Comparison of ENCODE assay signal across 8 cellular contexts in the genomic region with DNA sequence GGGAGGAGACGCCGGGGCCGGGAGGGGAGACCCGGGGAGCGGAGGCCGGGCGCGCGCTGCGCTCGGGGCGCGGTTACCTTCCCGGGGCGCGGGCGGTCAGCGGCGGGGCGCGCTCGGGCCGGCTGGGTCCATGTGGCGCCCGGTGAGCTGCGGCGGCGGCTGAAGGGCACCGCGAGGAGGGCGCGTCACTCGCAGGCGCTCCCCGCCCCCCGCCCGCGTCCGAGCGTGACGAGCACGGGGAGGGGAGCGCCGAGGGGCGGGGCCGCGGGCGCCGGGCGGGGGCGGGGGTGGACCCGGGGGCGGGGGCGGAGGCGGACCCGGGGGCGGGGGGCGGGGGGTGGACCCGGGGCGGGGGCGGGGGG. TPM values are rescaled to one million over a fixed set of nuclear protein-coding genes. Genes with fewer than 3 reads are reported as not detected.
DNase-seq lines count a peak whose midpoint lies in the region; ATAC-seq and TF ChIP-seq lines count a peak whose summit lies in the region.

A gene (minus strand): TSS at position 161 of the 362 bp plus-strand sequence. CDS start 1,607 bp downstream, outside the sequence.

- H3K36me3 Mint-ChIP-seq in activated CD4-positive, alpha-beta T cell treated with anti-CD3 and anti-CD28 coated beads for 36 hours (ENCODE audit: low read depth) = no peaks in the 10 kb centered on the region

- POLR2A ChIA-PET in activated CD4-positive, alpha-beta T cell treated with anti-CD3 and anti-CD28 coated beads for 36 hours (lab: Charles Lee) = no interaction called here

- H3K27me3 ChIP-seq in esophagus squamous epithelium = peaks cover 17 to 98% (median 29%) of the 10 kb centered on the region in 4 donors

- WGBS in esophagus squamous epithelium, 2 donors = 2% methylated on average over 20 of the region's 61 CpGs; no CpG with 5 or more reads in 1 of the 2 donors

- H3K9me3 Mint-ChIP-seq in activated CD4-positive, alpha-beta T cell treated with anti-CD3 and anti-CD28 coated beads for 36 hours (ENCODE audit: low read depth) = peaks cover 2% of the 10 kb centered on the region

- no peak for TF ChIP-seq POLR2A in esophagus squamous epithelium (IDR thresholded peaks at IDR 0.05)

- CTCF ChIA-PET in activated CD4-positive, alpha-beta T cell treated with anti-CD3 and anti-CD28 coated beads for 36 hours (lab: Charles Lee) = no interaction called here

- peaks cover 35% of the 10 kb centered on the region for H3K27me3 Mint-ChIP-seq in activated CD4-positive, alpha-beta T cell treated with anti-CD3 and anti-CD28 coated beads for 36 hours

- intact Hi-C loops in activated CD4-positive, alpha-beta T cell treated with anti-CD3 and anti-CD28 coated beads for 36 hours (cut with DNase I, micrococcal nuclease) = loop anchor here in 1 of 2 experiments (2.0 kb wide), 2 partner anchors 43 to 53 kb away; no protein-coding TSS in a partner anchor
- intact Hi-C loops in esophagus squamous epithelium (cut with DNase I) = no loop called here

- peak; percentile 60 for DNase-seq in activated CD4-positive, alpha-beta T cell treated with anti-CD3 and anti-CD28 coated beads for 36 hours
- DNase-seq in activated CD4-positive, alpha-beta T cell treated with anti-CD3 and anti-CD28 coated beads, Interleukin-2, amount 50 U/mL, for 1 hour = no peak
- DNase-seq in NCI-H69 (lab: John Stamatoyannopoulos, UW) = peak; percentile 81
- no peak for DNase-seq in esophagus squamous epithelium (lab: John Stamatoyannopoulos, UW)
- no peak for DNase-seq in skeletal muscle cell (ENCODE audit: low read depth)

- peak within 1 kb of the TSS; percentile 25 to 62 (median 38) for H3K4me3 ChIP-seq in esophagus squamous epithelium
- H3K4me3 ChIP-seq in skeletal muscle cell (ENCODE audit: low read depth, low read length) = peak within 1 kb of the TSS; percentile 22

- TF ChIP-seq CTCF in esophagus squamous epithelium (IDR thresholded peaks at IDR 0.05) = no peak

- H3K27ac Mint-ChIP-seq in activated CD4-positive, alpha-beta T cell treated with anti-CD3 and anti-CD28 coated beads for 36 hours = no peak within 1 kb of the TSS

- no peak within 1 kb of the TSS for H3K27ac ChIP-seq in esophagus squamous epithelium

- no peak within 1 kb of the TSS for H3K4me3 Mint-ChIP-seq in activated CD4-positive, alpha-beta T cell treated with anti-CD3 and anti-CD28 coated beads for 36 hours

- H3K36me3 ChIP-seq in esophagus squamous epithelium = no peaks in the 10 kb centered on the region

- peaks cover 4 to 25% (median 19%) of the 10 kb centered on the region in 3 donors for H3K4me1 ChIP-seq in esophagus squamous epithelium

- peak; percentile 39 for ATAC-seq in activated CD4-positive, alpha-beta T cell treated with anti-CD3 and anti-CD28 coated beads for 36 hours
- ATAC-seq in GM21360 (IDR thresholded peaks at IDR 0.05; ENCODE audit: unreplicated experiment) (no peak), GM19328 (IDR thresholded peaks at IDR 0.05; ENCODE audit: unreplicated experiment) (no peak)
- ATAC-seq in activated CD4-positive, CD25-positive, alpha-beta regulatory T cell treated with anti-CD3 and anti-CD28 coated beads, Interleukin-2, amount 50 U/mL, for 24 hours = no peak

- no peaks in the 10 kb centered on the region for H3K4me1 Mint-ChIP-seq in activated CD4-positive, alpha-beta T cell treated with anti-CD3 and anti-CD28 coated beads for 36 hours

- no peaks in the 10 kb centered on the region for H3K9me3 ChIP-seq in esophagus squamous epithelium

RNA-seq across cellular contexts. Expression of the gene that starts here (rescaled TPM):
- under 1 TPM; 0.28 to 0.50 TPM for total RNA-seq in activated CD4-positive, alpha-beta T cell treated with anti-CD3 and anti-CD28 coated beads for 36 hours
- under 1 TPM in 2 of 4 donors, not detected in 2; 0.44 to 0.57 TPM for total RNA-seq in esophagus squamous epithelium

Comparison
In these comparisons a context has a peak if more than half of its experiments do, and no peak if none do; other contexts are left out.
1. Peak in DNase-seq and ATAC-seq in activated CD4-positive, alpha-beta T cell treated with anti-CD3 and anti-CD28 coated beads for 36 hours; RNA of the gene not detected or under 1 TPM.